8 cellular contexts compared by ENCODE assay signal in the genomic region with DNA sequence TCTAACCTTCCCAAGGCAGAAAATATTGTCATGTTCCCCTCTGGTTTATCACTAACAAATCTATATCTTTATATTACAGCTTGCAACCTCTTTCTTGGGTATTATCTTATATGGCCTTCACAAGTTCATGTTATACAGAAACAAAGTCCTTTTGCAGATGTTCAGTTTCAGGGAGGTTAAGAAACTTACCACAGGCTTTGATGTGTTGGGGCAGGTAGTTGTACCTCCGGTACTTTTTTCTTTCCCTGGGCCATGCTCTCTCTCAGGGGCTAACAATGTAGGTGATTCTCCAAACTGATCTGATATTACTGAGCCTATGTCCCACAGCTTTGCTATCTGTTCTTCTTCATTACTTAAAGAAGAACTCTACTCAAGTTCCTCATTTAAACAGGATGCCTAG.
"Had no signal": no experiment of that assay in that cellular context is flagged by ENCODE, and none has a peak within 500 bp of the region (broad histone marks: within the 10 kb centered on the region; RNA-seq: fewer than 3 reads in every experiment).

No MANE protein-coding gene starts in this region.

- H3K4me2 ChIP-seq: KMS-11 had no signal

- DNase-seq: GOT3, H7, HFFc6, IMR-90, KBM-7 had no signal

- H3K4me3 ChIP-seq: HAP-1 had no signal

- H3K9me3 ChIP-seq: HAP-1 had no signal

- ATAC-seq: HCT116 had no signal

- H3K9ac ChIP-seq: KMS-11 had no signal

- H3K4me1 ChIP-seq: HAP-1 had no signal

- H3K27ac ChIP-seq: KMS-11 had no signal

- H3K36me3 ChIP-seq: HAP-1 had no signal
